ENCODE assay signal across 19 cellular contexts in genomic region chr16:70757183-70757582, GRCh38. TPM values are rescaled to one million over a fixed set of nuclear protein-coding genes. Genes with fewer than 3 reads are reported as not detected.
A peak's percentile ranks its signal among the peaks of the same experiment; 100 is the strongest.
DNase-seq lines count a peak whose midpoint lies in the region; ATAC-seq and TF ChIP-seq lines count a peak whose summit lies in the region.
"Had no signal": no experiment of that assay in that cellular context is flagged by ENCODE, and none has a peak within 500 bp of the region (broad histone marks: within the 10 kb centered on the region; RNA-seq: fewer than 3 reads in every experiment).

No MANE protein-coding gene starts in this region.

- peaks cover 29% of the 10 kb centered on the region for H3K36me3 Mint-ChIP-seq in activated naive CD4-positive, alpha-beta T cell treated with anti-CD3 and anti-CD28 coated beads, Interleukin-2, amount 10 ng/mL, durations not matched to agents 7 days and 5 days
- peaks cover 100% of the 10 kb centered on the region for H3K36me3 Mint-ChIP-seq in dendritic cell treated with granulocyte-macrophage colony-stimulating factor and Interleukin-4, amounts not matched to agents 40 ng/mL and 50 ng/mL, for 4 days (ENCODE audit: low read depth)
- peaks cover 28% of the 10 kb centered on the region for H3K36me3 Mint-ChIP-seq in nephron (ENCODE audit: low read depth)
- H3K36me3 Mint-ChIP-seq in stimulated activated effector memory CD8-positive, alpha-beta T cell treated with anti-CD3 and anti-CD28 coated beads, Interleukin-12 subunit alpha, Interleukin-12 subunit beta, amount 100 ng/mL, for 72 hours: peaks cover 37% of the 10 kb centered on the region

- H3K4me1 Mint-ChIP-seq in activated naive CD4-positive, alpha-beta T cell treated with anti-CD3 and anti-CD28 coated beads, Interleukin-2, amount 10 ng/mL, durations not matched to agents 7 days and 5 days: peaks cover 25% of the 10 kb centered on the region
- H3K4me1 Mint-ChIP-seq in dendritic cell treated with granulocyte-macrophage colony-stimulating factor and Interleukin-4, amounts not matched to agents 40 ng/mL and 50 ng/mL, for 4 days (ENCODE audit: low read depth): peaks cover 19% of the 10 kb centered on the region
- peaks cover 49% of the 10 kb centered on the region for H3K4me1 Mint-ChIP-seq in nephron
- peaks cover 6% of the 10 kb centered on the region for H3K4me1 Mint-ChIP-seq in stimulated activated effector memory CD8-positive, alpha-beta T cell treated with anti-CD3 and anti-CD28 coated beads, Interleukin-12 subunit alpha, Interleukin-12 subunit beta, amount 100 ng/mL, for 72 hours

- H3K27ac Mint-ChIP-seq in activated naive CD4-positive, alpha-beta T cell treated with anti-CD3 and anti-CD28 coated beads, Interleukin-2, amount 10 ng/mL, durations not matched to agents 7 days and 5 days: peak overlapping the region; percentile 76
- peak overlapping the region; percentile 38 for H3K27ac Mint-ChIP-seq in dendritic cell treated with granulocyte-macrophage colony-stimulating factor and Interleukin-4, amounts not matched to agents 40 ng/mL and 50 ng/mL, for 4 days
- H3K27ac Mint-ChIP-seq in nephron: peak overlapping the region in 2 of 3 experiments; percentile 36 to 67
- H3K27ac Mint-ChIP-seq in stimulated activated effector memory CD8-positive, alpha-beta T cell treated with anti-CD3 and anti-CD28 coated beads, Interleukin-12 subunit alpha, Interleukin-12 subunit beta, amount 100 ng/mL, for 72 hours: no peak overlapping the region
- H3K27ac Mint-ChIP-seq: CD4-positive, alpha-beta T cell; H9 had no signal

- DNase-seq in activated naive CD4-positive, alpha-beta T cell treated with anti-CD3 and anti-CD28 coated beads, Interleukin-2, amount 10 ng/mL, durations not matched to agents 7 days and 5 days: no peak
- DNase-seq in activated naive CD4-positive, alpha-beta T cell treated with anti-CD3 and anti-CD28 coated beads, Interleukin-2, amount 50 U/mL, for 16 hours: no peak
- no peak for DNase-seq in cortex of kidney (lab: John Stamatoyannopoulos, UW)
- DNase-seq in activated CD8-positive, alpha-beta memory T cell treated with anti-CD3 and anti-CD28 coated beads, Interleukin-2, amount 50 U/mL, for 4 hours: no peak
- no peak for DNase-seq in stimulated activated effector memory CD8-positive, alpha-beta T cell treated with anti-CD3 and anti-CD28 coated beads, Interleukin-12 subunit alpha, Interleukin-12 subunit beta, amount 100 ng/mL, for 72 hours (ENCODE audit: low spot score in 2 of 2)
- DNase-seq: 8988T; BE2C; Caco-2; CD4-positive, alpha-beta T cell; H9; IMR-90; NCI-H1417; NCI-H187; NCI-H2107; NCI-H526; PC-9 had no signal

- TF ChIP-seq CTCF in nephron (IDR thresholded peaks at IDR 0.05; ENCODE audit: unreplicated experiment in 3 of 3): no peak

- H3K9me3 Mint-ChIP-seq in activated naive CD4-positive, alpha-beta T cell treated with anti-CD3 and anti-CD28 coated beads, Interleukin-2, amount 10 ng/mL, durations not matched to agents 7 days and 5 days: no peaks in the 10 kb centered on the region
- H3K9me3 Mint-ChIP-seq in dendritic cell treated with granulocyte-macrophage colony-stimulating factor and Interleukin-4, amounts not matched to agents 40 ng/mL and 50 ng/mL, for 4 days: no peaks in the 10 kb centered on the region
- no peaks in the 10 kb centered on the region for H3K9me3 Mint-ChIP-seq in nephron
- no peaks in the 10 kb centered on the region for H3K9me3 Mint-ChIP-seq in stimulated activated effector memory CD8-positive, alpha-beta T cell treated with anti-CD3 and anti-CD28 coated beads, Interleukin-12 subunit alpha, Interleukin-12 subunit beta, amount 100 ng/mL, for 72 hours
- H3K9me3 Mint-ChIP-seq: CD4-positive, alpha-beta T cell; H9 had no signal

- H3K27ac ChIP-seq in temporal lobe (ENCODE audit: low read depth, low read length): peak overlapping the region; percentile 69
- H3K27ac ChIP-seq: PC-9 had no signal

- H3K4me3 Mint-ChIP-seq in activated naive CD4-positive, alpha-beta T cell treated with anti-CD3 and anti-CD28 coated beads, Interleukin-2, amount 10 ng/mL, durations not matched to agents 7 days and 5 days: no peak overlapping the region
- H3K4me3 Mint-ChIP-seq in dendritic cell treated with granulocyte-macrophage colony-stimulating factor and Interleukin-4, amounts not matched to agents 40 ng/mL and 50 ng/mL, for 4 days: no peak overlapping the region
- no peak overlapping the region for H3K4me3 Mint-ChIP-seq in nephron
- H3K4me3 Mint-ChIP-seq in stimulated activated effector memory CD8-positive, alpha-beta T cell treated with anti-CD3 and anti-CD28 coated beads, Interleukin-12 subunit alpha, Interleukin-12 subunit beta, amount 100 ng/mL, for 72 hours: no peak overlapping the region
- H3K4me3 Mint-ChIP-seq: CD4-positive, alpha-beta T cell; H9 had no signal

- ATAC-seq in stimulated activated effector memory CD8-positive, alpha-beta T cell treated with anti-CD3 and anti-CD28 coated beads, Interleukin-12 subunit alpha, Interleukin-12 subunit beta, amount 100 ng/mL, for 72 hours: no peak

- intact Hi-C loops in dendritic cell treated with granulocyte-macrophage colony-stimulating factor and Interleukin-4, amounts not matched to agents 40 ng/mL and 50 ng/mL, for 4 days (cut with micrococcal nuclease): no loop called here

- CTCF ChIA-PET in activated naive CD4-positive, alpha-beta T cell treated with anti-CD3 and anti-CD28 coated beads, Interleukin-2, amount 10 ng/mL, durations not matched to agents 7 days and 5 days (lab: Charles Lee): interaction anchor here (6.2 kb wide), 1 partner anchor 14 kb away, joined by 35 read pairs; no protein-coding TSS in a partner anchor

- no peaks in the 10 kb centered on the region for H3K27me3 Mint-ChIP-seq in activated naive CD4-positive, alpha-beta T cell treated with anti-CD3 and anti-CD28 coated beads, Interleukin-2, amount 10 ng/mL, durations not matched to agents 7 days and 5 days
- no peaks in the 10 kb centered on the region for H3K27me3 Mint-ChIP-seq in dendritic cell treated with granulocyte-macrophage colony-stimulating factor and Interleukin-4, amounts not matched to agents 40 ng/mL and 50 ng/mL, for 4 days
- H3K27me3 Mint-ChIP-seq in nephron (ENCODE audit: low read depth): peaks cover 3% of the 10 kb centered on the region
- H3K27me3 Mint-ChIP-seq: CD4-positive, alpha-beta T cell had no signal

RNA-seq across cellular contexts. Expression of gene VAC14, which starts 43.8 kb away (rescaled TPM):
- 21.4 TPM for total RNA-seq in temporal lobe
